In the genomic region with DNA sequence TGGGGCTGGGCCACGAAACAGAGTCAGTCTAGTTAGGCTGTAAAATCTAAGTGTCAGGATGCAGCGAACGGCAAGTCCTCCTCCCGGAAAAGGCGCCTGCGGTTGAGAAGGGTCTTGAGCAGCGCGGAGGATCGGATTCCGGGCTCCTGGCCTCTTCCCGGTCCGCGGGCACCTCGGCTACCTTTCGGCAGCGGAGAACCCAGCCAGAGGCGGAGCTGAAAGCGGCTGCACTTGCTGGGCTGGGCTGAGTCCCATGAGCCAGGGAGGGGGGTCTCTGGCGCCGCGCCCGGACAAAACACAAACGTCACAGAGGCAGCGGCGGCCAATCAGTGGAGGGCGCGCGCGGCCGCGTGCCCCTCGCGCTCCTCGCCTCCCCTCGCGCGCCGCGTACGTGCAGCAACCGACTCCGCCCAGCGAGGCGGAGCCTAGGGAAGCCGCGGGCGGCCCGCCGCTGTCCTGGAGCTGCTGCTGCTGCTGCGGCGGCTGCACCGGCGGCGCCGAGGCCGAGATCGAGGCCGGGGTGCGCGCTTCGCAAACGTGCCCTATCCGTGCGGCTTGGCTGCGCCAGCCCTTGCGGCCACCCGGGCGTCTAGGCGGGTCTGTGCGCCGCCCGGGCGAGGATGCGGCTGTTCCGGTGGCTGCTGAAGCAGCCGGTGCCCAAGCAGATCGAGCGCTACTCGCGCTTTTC, we compare ENCODE assay signal across 1 cellular context.
TF ChIP-seq lines count a peak whose summit lies in the region.

Gene PDK3, plus strand, starts transcription at position 451 of the 688 bp plus-strand sequence. Its CDS starts 170 bp downstream, at position 621.

TF ChIP-seq in K562, 482 proteins besides CTCF, POLR2A, EP300 and RAD21 (continued from another document):
- TF ChIP-seq, protein P1, sequence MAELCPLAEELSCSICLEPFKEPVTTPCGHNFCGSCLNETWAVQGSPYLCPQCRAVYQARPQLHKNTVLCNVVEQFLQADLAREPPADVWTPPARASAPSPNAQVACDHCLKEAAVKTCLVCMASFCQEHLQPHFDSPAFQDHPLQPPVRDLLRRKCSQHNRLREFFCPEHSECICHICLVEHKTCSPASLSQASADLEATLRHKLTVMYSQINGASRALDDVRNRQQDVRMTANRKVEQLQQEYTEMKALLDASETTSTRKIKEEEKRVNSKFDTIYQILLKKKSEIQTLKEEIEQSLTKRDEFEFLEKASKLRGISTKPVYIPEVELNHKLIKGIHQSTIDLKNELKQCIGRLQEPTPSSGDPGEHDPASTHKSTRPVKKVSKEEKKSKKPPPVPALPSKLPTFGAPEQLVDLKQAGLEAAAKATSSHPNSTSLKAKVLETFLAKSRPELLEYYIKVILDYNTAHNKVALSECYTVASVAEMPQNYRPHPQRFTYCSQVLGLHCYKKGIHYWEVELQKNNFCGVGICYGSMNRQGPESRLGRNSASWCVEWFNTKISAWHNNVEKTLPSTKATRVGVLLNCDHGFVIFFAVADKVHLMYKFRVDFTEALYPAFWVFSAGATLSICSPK (IDR thresholded peaks at IDR 0.05; ENCODE audit: borderline replicate concordance) = no peak
- 0 out of 6 replicates have a peak, but pooled peaks of 1 of the 3 experiments have one; percentile 34 for TF ChIP-seq ZBTB11 (CRISPR knock-in tag; IDR thresholded peaks at IDR 0.05)
- TF ChIP-seq TARDBP (IDR thresholded peaks at IDR 0.05) = no peak
- TF ChIP-seq ZNF224 (CRISPR knock-in tag; IDR thresholded peaks at IDR 0.05) = no peak
- TF ChIP-seq KAT8 (IDR thresholded peaks at IDR 0.05; ENCODE audit: low read depth) = no peak
- TF ChIP-seq EGR1 (conservative IDR thresholded peaks at IDR 0.05) = no peak
- TF ChIP-seq TCF15 (CRISPR knock-in tag; IDR thresholded peaks at IDR 0.05) = no peak
- TF ChIP-seq SIX5 (IDR thresholded peaks at IDR 0.05; ENCODE audit: borderline replicate concordance in 1 of 2, insufficient read depth in 1 of 2, low read depth in 1 of 2, low read length in 2 of 2) = no peak
- peak; percentile 97 for TF ChIP-seq L3MBTL2 (IDR thresholded peaks at IDR 0.05)
- TF ChIP-seq NFIC (IDR thresholded peaks at IDR 0.05) = peak; percentile 82
- no peak for TF ChIP-seq MCM7 (IDR thresholded peaks at IDR 0.05)
- no peak for TF ChIP-seq RFX1 (IDR thresholded peaks at IDR 0.05)
- TF ChIP-seq ZNF699 (CRISPR knock-in tag; IDR thresholded peaks at IDR 0.05; ENCODE audit: insufficient replicate concordance) = no peak
- no peak for TF ChIP-seq RBBP5 (IDR thresholded peaks at IDR 0.05; ENCODE audit: borderline replicate concordance, insufficient read depth, low read length, poor library complexity, severe bottlenecking)
- TF ChIP-seq ZNF436 (CRISPR knock-in tag; IDR thresholded peaks at IDR 0.05) = no peak
